In the genomic region with DNA sequence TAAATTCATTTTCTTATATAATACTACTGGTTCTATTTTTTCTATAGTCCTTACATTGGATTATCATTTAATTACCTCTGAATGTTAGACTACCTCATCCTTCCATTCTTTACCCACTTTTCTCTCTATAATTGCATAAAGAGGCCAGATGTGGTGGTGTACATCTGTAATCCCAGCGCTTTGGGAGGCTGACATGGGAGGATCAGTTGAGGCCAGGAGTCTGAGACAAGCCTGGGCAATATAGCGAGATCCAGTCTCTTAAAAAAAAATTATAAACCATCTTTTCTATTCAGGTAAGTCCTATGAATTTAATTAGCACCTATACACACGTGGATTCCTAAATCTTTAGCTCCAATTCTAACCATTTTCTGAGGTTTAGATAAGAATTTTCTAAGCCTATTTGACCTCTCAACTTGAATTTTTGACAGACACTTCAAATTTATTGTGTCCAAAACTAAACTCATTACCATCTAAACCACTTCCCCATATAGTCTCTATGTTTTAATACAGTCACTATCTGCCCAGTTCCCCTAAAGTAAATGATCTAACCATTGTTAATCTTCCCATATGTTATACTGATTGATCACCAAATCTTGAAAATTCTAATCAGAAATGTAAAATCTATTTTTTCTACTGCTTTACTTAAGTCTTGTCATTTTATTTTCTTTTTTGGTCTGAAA, we compare ENCODE assay signal across 22 cellular contexts.
"Had no signal": no experiment of that assay in that cellular context is flagged by ENCODE, and none has a peak within 500 bp of the region (broad histone marks: within the 10 kb centered on the region; RNA-seq: fewer than 3 reads in every experiment).

No MANE protein-coding gene starts in this region.

- H3K4me3 ChIP-seq: mucosa of descending colon, right lobe of liver, skin epidermis, stomach, transverse colon had no signal

- DNase-seq: activated T-cell treated with anti-CD3 and anti-CD28 coated beads, Interleukin-2, amount 50 U/mL, for 1 hour; aorta; effector CD4-positive, alpha-beta T cell; erythroblast; foreskin fibroblast; left colon; mesenchymal stem cell; mucosa of descending colon; posterior cingulate gyrus; right lobe of liver; stimulated activated CD4-positive, alpha-beta T cell treated with anti-CD3 and anti-CD28 coated beads, Interleukin-1b, Interleukin-23, amount 100 ng/mL, for 48 hours; stomach; transverse colon had no signal

- H3K36me3 ChIP-seq: right lobe of liver, stomach, transverse colon had no signal

- ATAC-seq: activated naive CD4-positive, alpha-beta T cell treated with anti-CD3 and anti-CD28 coated beads, Interleukin-2, amount 50 U/mL, for 72 hours; activated T-helper 17 cell treated with anti-CD3 and anti-CD28 coated beads, Interleukin-2, amount 50 U/mL, for 72 hours; left colon; mucosa of descending colon; right lobe of liver had no signal

- H3K4me1 ChIP-seq: right lobe of liver, stomach had no signal

- H3K9me3 ChIP-seq: mucosa of descending colon, right lobe of liver, transverse colon had no signal

- H3K27ac Mint-ChIP-seq: activated naive CD4-positive, alpha-beta T cell treated with anti-CD3 and anti-CD28 coated beads, Interleukin-2, amount 50 U/mL, for 72 hours; activated T-helper 17 cell treated with anti-CD3 and anti-CD28 coated beads, Interleukin-2, amount 50 U/mL, for 72 hours; brain; dendritic cell treated with granulocyte-macrophage colony-stimulating factor and Interleukin-4, amounts not matched to agents 40 ng/mL and 50 ng/mL, for 4 days; WTC11 had no signal

- H3K9me3 Mint-ChIP-seq: activated T-helper 17 cell treated with anti-CD3 and anti-CD28 coated beads, Interleukin-2, amount 50 U/mL, for 72 hours; dendritic cell treated with granulocyte-macrophage colony-stimulating factor and Interleukin-4, amounts not matched to agents 40 ng/mL and 50 ng/mL, for 4 days had no signal

- H3K27me3 Mint-ChIP-seq: activated T-helper 17 cell treated with anti-CD3 and anti-CD28 coated beads, Interleukin-2, amount 50 U/mL, for 72 hours; brain; dendritic cell treated with granulocyte-macrophage colony-stimulating factor and Interleukin-4, amounts not matched to agents 40 ng/mL and 50 ng/mL, for 4 days had no signal

- H3K4me1 Mint-ChIP-seq: activated T-helper 17 cell treated with anti-CD3 and anti-CD28 coated beads, Interleukin-2, amount 50 U/mL, for 72 hours; brain had no signal

- H3K27ac ChIP-seq: right lobe of liver, skin epidermis, stomach, transverse colon had no signal

- H3K27me3 ChIP-seq: right lobe of liver, stomach, transverse colon had no signal

- FAIRE-seq: endometrium, keratinocyte, urothelium cell line had no signal

- H3K4me3 Mint-ChIP-seq: activated T-helper 17 cell treated with anti-CD3 and anti-CD28 coated beads, Interleukin-2, amount 50 U/mL, for 72 hours; brain; dendritic cell treated with granulocyte-macrophage colony-stimulating factor and Interleukin-4, amounts not matched to agents 40 ng/mL and 50 ng/mL, for 4 days; WTC11 had no signal
